In genomic region chr16:57807252-57807967, GRCh38 we compare ENCODE assay signal across 11 cellular contexts. TPM values are rescaled to one million over a fixed set of nuclear protein-coding genes. Genes with fewer than 3 reads are reported as not detected.
A peak's percentile ranks its signal among the peaks of the same experiment; 100 is the strongest.
DNase-seq lines count a peak whose midpoint lies in the region; ATAC-seq and TF ChIP-seq lines count a peak whose summit lies in the region.
"Had no signal": no experiment of that assay in that cellular context is flagged by ENCODE, and none has a peak within 500 bp of the region (broad histone marks: within the 10 kb centered on the region; RNA-seq: fewer than 3 reads in every experiment).

No MANE protein-coding gene starts in this region.

- DNase-seq in Calu3 (no peak), NB4 (ENCODE audit: low read depth) (peak; percentile 92), colonic mucosa (no peak), osteocyte (ENCODE audit: extremely low spot score, unreplicated experiment) (no peak), iPS-NIHi11 (ENCODE audit: low spot score) (no peak)
- no peak for DNase-seq in activated naive CD8-positive, alpha-beta T cell treated with anti-CD3 and anti-CD28 coated beads, Interleukin-2, amount 50 U/mL, for 24 hours
- DNase-seq: NCI-H1105 had no signal

- H3K27ac Mint-ChIP-seq in Calu3 (ENCODE audit: unreplicated experiment) (peak overlapping the region; percentile 82), osteocyte (ENCODE audit: unreplicated experiment) (peak overlapping the region; percentile 77)
- no peak overlapping the region for H3K27ac Mint-ChIP-seq in activated naive CD8-positive, alpha-beta T cell treated with anti-CD3 and anti-CD28 coated beads, Interleukin-2, amount 50 U/mL, for 24 hours
- H3K27ac Mint-ChIP-seq: activated CD4-positive, alpha-beta T cell treated with anti-CD3 and anti-CD28 coated beads for 36 hours; activated naive CD4-positive, alpha-beta T cell treated with anti-CD3 and anti-CD28 coated beads, Interleukin-2, amount 10 ng/mL, durations not matched to agents 7 days and 5 days had no signal

- H3K4me3 ChIP-seq in NB4 (ENCODE audit: low read depth, low read length) (no peak overlapping the region), colonic mucosa (no peak overlapping the region)

- TF ChIP-seq CTCF in Calu3 (IDR thresholded peaks at IDR 0.05; ENCODE audit: unreplicated experiment): no peak
- TF ChIP-seq CTCF in NB4 (IDR thresholded peaks at IDR 0.05; ENCODE audit: low read depth, low read length): no peak
- TF ChIP-seq CTCF in colonic mucosa (IDR thresholded peaks at IDR 0.05): no peak
- no peak for TF ChIP-seq CTCF in osteocyte (IDR thresholded peaks at IDR 0.05)

- TF ChIP-seq POLR2A in NB4 (IDR thresholded peaks at IDR 0.05; ENCODE audit: extremely low read depth, insufficient read length): no peak

- H3K4me3 Mint-ChIP-seq in Calu3 (ENCODE audit: low read depth, unreplicated experiment) (peak overlapping the region; percentile 45), osteocyte (ENCODE audit: unreplicated experiment) (peak overlapping the region; percentile 41)
- H3K4me3 Mint-ChIP-seq in activated naive CD8-positive, alpha-beta T cell treated with anti-CD3 and anti-CD28 coated beads, Interleukin-2, amount 50 U/mL, for 24 hours: no peak overlapping the region
- H3K4me3 Mint-ChIP-seq: activated CD4-positive, alpha-beta T cell treated with anti-CD3 and anti-CD28 coated beads for 36 hours; activated naive CD4-positive, alpha-beta T cell treated with anti-CD3 and anti-CD28 coated beads, Interleukin-2, amount 10 ng/mL, durations not matched to agents 7 days and 5 days had no signal

- H3K9me3 Mint-ChIP-seq in Calu3 (ENCODE audit: low read depth, unreplicated experiment): no peaks in the 10 kb centered on the region
- no peaks in the 10 kb centered on the region for H3K9me3 Mint-ChIP-seq in osteocyte (ENCODE audit: unreplicated experiment)
- no peaks in the 10 kb centered on the region for H3K9me3 Mint-ChIP-seq in activated naive CD8-positive, alpha-beta T cell treated with anti-CD3 and anti-CD28 coated beads, Interleukin-2, amount 50 U/mL, for 24 hours
- H3K9me3 Mint-ChIP-seq: activated naive CD4-positive, alpha-beta T cell treated with anti-CD3 and anti-CD28 coated beads, Interleukin-2, amount 10 ng/mL, durations not matched to agents 7 days and 5 days had no signal

- no peak for ATAC-seq in HG02759 (IDR thresholded peaks at IDR 0.05; ENCODE audit: unreplicated experiment)
- ATAC-seq in GM21529 (IDR thresholded peaks at IDR 0.05; ENCODE audit: unreplicated experiment): no peak
- no peak for ATAC-seq in activated naive CD8-positive, alpha-beta T cell treated with anti-CD3 and anti-CD28 coated beads, Interleukin-2, amount 50 U/mL, for 24 hours

- H3K27me3 ChIP-seq in colonic mucosa: no peaks in the 10 kb centered on the region

- intact Hi-C loops in Calu3 (cut with micrococcal nuclease; ENCODE audit: unreplicated experiment) (no loop called here), colonic mucosa (cut with DNase I) (no loop called here)

- CTCF ChIA-PET in Calu3 (lab: Charles Lee): interaction anchor here (0.6 to 3.2 kb wide), 5 partner anchors 9 to 56 kb away, joined by 3 to 14 read pairs (median 7); no protein-coding TSS in a partner anchor

- no peaks in the 10 kb centered on the region for H3K27me3 Mint-ChIP-seq in Calu3 (ENCODE audit: unreplicated experiment)
- no peaks in the 10 kb centered on the region for H3K27me3 Mint-ChIP-seq in osteocyte (ENCODE audit: unreplicated experiment)
- peaks cover 38% of the 10 kb centered on the region for H3K27me3 Mint-ChIP-seq in activated naive CD8-positive, alpha-beta T cell treated with anti-CD3 and anti-CD28 coated beads, Interleukin-2, amount 50 U/mL, for 24 hours

- H3K36me3 Mint-ChIP-seq in Calu3 (ENCODE audit: insufficient read depth, unreplicated experiment) (peaks cover 32% of the 10 kb centered on the region), osteocyte (ENCODE audit: unreplicated experiment) (no peaks in the 10 kb centered on the region)
- peaks cover 1% of the 10 kb centered on the region for H3K36me3 Mint-ChIP-seq in activated naive CD8-positive, alpha-beta T cell treated with anti-CD3 and anti-CD28 coated beads, Interleukin-2, amount 50 U/mL, for 24 hours (ENCODE audit: low read depth)

- no peak overlapping the region for H3K9ac ChIP-seq in colonic mucosa (ENCODE audit: low read depth in 2 of 2, low read length in 2 of 2)

- H3K4me1 ChIP-seq in colonic mucosa: peaks cover 17% of the 10 kb centered on the region

- H3K4me1 Mint-ChIP-seq in Calu3 (ENCODE audit: low read depth, unreplicated experiment) (peaks cover 68% of the 10 kb centered on the region), osteocyte (ENCODE audit: unreplicated experiment) (peaks cover 80% of the 10 kb centered on the region)
- peaks cover 34% of the 10 kb centered on the region for H3K4me1 Mint-ChIP-seq in activated naive CD8-positive, alpha-beta T cell treated with anti-CD3 and anti-CD28 coated beads, Interleukin-2, amount 50 U/mL, for 24 hours

- BruUV-seq in Calu3 (replicated peaks; lab: Mats Ljungman, UMichigan): TSS peak; percentile 38

- no peaks in the 10 kb centered on the region for H3K9me3 ChIP-seq in colonic mucosa

- H3K36me3 ChIP-seq in colonic mucosa: no peaks in the 10 kb centered on the region

- peak overlapping the region; percentile 37 for H3K27ac ChIP-seq in colonic mucosa

RNA-seq across cellular contexts. Expression of gene KIFC3, which starts 5.1 kb away (rescaled TPM):
- total RNA-seq in Calu3 (2022): 64.6 and 68.4 TPM in 2 replicates
- 1 to 10 TPM; 3.8 to 5.7 TPM for total RNA-seq in colonic mucosa
- 191 and 196 TPM in 2 replicates for total RNA-seq in osteocyte
